ENCODE assay signal across 18 cellular contexts in genomic region chr20:58366016-58366415, GRCh38. TPM values are rescaled to one million over a fixed set of nuclear protein-coding genes. Genes with fewer than 3 reads are reported as not detected.
DNase-seq lines count a peak whose midpoint lies in the region; ATAC-seq and TF ChIP-seq lines count a peak whose summit lies in the region.
"Had no signal": no experiment of that assay in that cellular context is flagged by ENCODE, and none has a peak within 500 bp of the region (broad histone marks: within the 10 kb centered on the region; RNA-seq: fewer than 3 reads in every experiment).

No MANE protein-coding gene starts in this region.

- no peaks in the 10 kb centered on the region for H3K27me3 ChIP-seq in neural progenitor cell
- no peaks in the 10 kb centered on the region for H3K27me3 ChIP-seq in A673 (replicated peaks; ENCODE audit: insufficient read depth, low read depth, low read length, poor library complexity)
- H3K27me3 ChIP-seq: body of pancreas, neutrophil had no signal

- H2AFZ ChIP-seq in neural progenitor cell (replicated peaks), result no peak overlapping the region
- H2AFZ ChIP-seq: PC-9 had no signal

- H3K4me2 ChIP-seq in neural progenitor cell, result no peak overlapping the region
- H3K4me2 ChIP-seq: PC-9 had no signal

- no peak for ATAC-seq in stimulated activated naive B cell treated with anti-CD40 and anti-IgM and Interleukin-4, amounts not matched to agents 10 μg/mL and 1 μg/mL and 100 μg/mL, for 72 hours (replicated peaks)
- ATAC-seq: body of pancreas; stimulated activated memory B cell treated with anti-CD40 and anti-IgM and Interleukin-4, amounts not matched to agents 10 μg/mL and 1 μg/mL and 100 μg/mL, for 72 hours had no signal

- POLR2A ChIA-PET in A673 (lab: Charles Lee; ENCODE audit: low non-redundant PET), result no interaction called here

- no peaks in the 10 kb centered on the region for H3K79me2 ChIP-seq in neural progenitor cell (ENCODE audit: low read depth)

- H3K27ac ChIP-seq in neural progenitor cell (no peak overlapping the region), A673 (ENCODE audit: low read depth, low read length, poor library complexity, severe bottlenecking) (no peak overlapping the region)
- H3K27ac ChIP-seq: body of pancreas, neutrophil, PC-9 had no signal

- H3K4me3 Mint-ChIP-seq in activated naive CD4-positive, alpha-beta T cell treated with anti-CD3 and anti-CD28 coated beads, Interleukin-2, amount 50 U/mL, for 24 hours, result no peak overlapping the region
- H3K4me3 Mint-ChIP-seq in neural progenitor cell, result no peak overlapping the region
- no peak overlapping the region for H3K4me3 Mint-ChIP-seq in type B pancreatic cell
- no peak overlapping the region for H3K4me3 Mint-ChIP-seq in stimulated activated naive B cell treated with anti-CD40 and anti-IgM and Interleukin-4, amounts not matched to agents 10 μg/mL and 1 μg/mL and 100 μg/mL, for 72 hours
- H3K4me3 Mint-ChIP-seq: CD4-positive, alpha-beta memory T cell; stimulated activated memory B cell treated with anti-CD40 and anti-IgM and Interleukin-4, amounts not matched to agents 10 μg/mL and 1 μg/mL and 100 μg/mL, for 72 hours had no signal

- CTCF ChIA-PET in A673 (lab: Charles Lee), result no interaction called here

- peaks cover 6% of the 10 kb centered on the region for H3K4me1 Mint-ChIP-seq in activated naive CD4-positive, alpha-beta T cell treated with anti-CD3 and anti-CD28 coated beads, Interleukin-2, amount 50 U/mL, for 24 hours
- H3K4me1 Mint-ChIP-seq in neural progenitor cell (peaks cover 21% of the 10 kb centered on the region), type B pancreatic cell (ENCODE audit: unreplicated experiment) (peaks cover 16% of the 10 kb centered on the region)
- H3K4me1 Mint-ChIP-seq in stimulated activated naive B cell treated with anti-CD40 and anti-IgM and Interleukin-4, amounts not matched to agents 10 μg/mL and 1 μg/mL and 100 μg/mL, for 72 hours, result no peaks in the 10 kb centered on the region
- H3K4me1 Mint-ChIP-seq: stimulated activated memory B cell treated with anti-CD40 and anti-IgM and Interleukin-4, amounts not matched to agents 10 μg/mL and 1 μg/mL and 100 μg/mL, for 72 hours had no signal

- no peak overlapping the region for H3K9ac ChIP-seq in neural progenitor cell

- H3K4me1 ChIP-seq in neural progenitor cell (no peaks in the 10 kb centered on the region), A673 (ENCODE audit: insufficient read depth, low read length, poor library complexity, severe bottlenecking) (peaks cover 6% of the 10 kb centered on the region)
- H3K4me1 ChIP-seq: body of pancreas had no signal

- no peak overlapping the region for H3K4me3 ChIP-seq in neural progenitor cell
- H3K4me3 ChIP-seq in A673 (ENCODE audit: low read depth, low read length, poor library complexity, severe bottlenecking), result no peak overlapping the region
- H3K4me3 ChIP-seq: body of pancreas, lung, PC-9 had no signal

- peaks cover 8% of the 10 kb centered on the region for H3K36me3 Mint-ChIP-seq in activated naive CD4-positive, alpha-beta T cell treated with anti-CD3 and anti-CD28 coated beads, Interleukin-2, amount 50 U/mL, for 24 hours
- peaks cover 7% of the 10 kb centered on the region for H3K36me3 Mint-ChIP-seq in neural progenitor cell
- H3K36me3 Mint-ChIP-seq in type B pancreatic cell, result peaks cover 16% of the 10 kb centered on the region
- peaks cover 15 to 19% of the 10 kb centered on the region in 2 donors for H3K36me3 Mint-ChIP-seq in stimulated activated naive B cell treated with anti-CD40 and anti-IgM and Interleukin-4, amounts not matched to agents 10 μg/mL and 1 μg/mL and 100 μg/mL, for 72 hours

- no TSS peak for BruUV-seq in A673 (replicated peaks; lab: Mats Ljungman, UMichigan)

- DNase-seq in activated naive CD4-positive, alpha-beta T cell (lab: John Stamatoyannopoulos, UW), result no peak
- DNase-seq in astrocyte of the hippocampus (ENCODE audit: low read depth, low spot score), result peak; percentile 53
- no peak for DNase-seq in neural progenitor cell (ENCODE audit: low spot score)
- no peak for DNase-seq in type B pancreatic cell (ENCODE audit: extremely low spot score, unreplicated experiment)
- no peak for DNase-seq in mesenteric fat pad (ENCODE audit: low spot score)
- no peak for DNase-seq in stimulated activated naive B cell treated with anti-CD40 and anti-IgM and Interleukin-4, amounts not matched to agents 10 μg/mL and 1 μg/mL and 100 μg/mL, for 72 hours
- no peak for DNase-seq in A673 (ENCODE audit: low spot score)
- DNase-seq: body of pancreas; CD4-positive, alpha-beta memory T cell; DMS79 treated with DMSO at 0.1 percent for 48 hours; KBM-7; NCI-H1105 treated with DMSO at 0.1 percent for 48 hours; NCI-H774; PC-9 had no signal

- no peaks in the 10 kb centered on the region for H3K27me3 Mint-ChIP-seq in activated naive CD4-positive, alpha-beta T cell treated with anti-CD3 and anti-CD28 coated beads, Interleukin-2, amount 50 U/mL, for 24 hours
- H3K27me3 Mint-ChIP-seq in neural progenitor cell (ENCODE audit: insufficient read depth, low read depth) (peaks cover 2% of the 10 kb centered on the region), type B pancreatic cell (no peaks in the 10 kb centered on the region)
- no peaks in the 10 kb centered on the region for H3K27me3 Mint-ChIP-seq in stimulated activated naive B cell treated with anti-CD40 and anti-IgM and Interleukin-4, amounts not matched to agents 10 μg/mL and 1 μg/mL and 100 μg/mL, for 72 hours
- H3K27me3 Mint-ChIP-seq: CD4-positive, alpha-beta memory T cell; stimulated activated memory B cell treated with anti-CD40 and anti-IgM and Interleukin-4, amounts not matched to agents 10 μg/mL and 1 μg/mL and 100 μg/mL, for 72 hours had no signal

- no peaks in the 10 kb centered on the region for H4K20me1 ChIP-seq in neural progenitor cell (ENCODE audit: low read depth)

- H3K36me3 ChIP-seq in neural progenitor cell, result no peaks in the 10 kb centered on the region
- H3K36me3 ChIP-seq in A673 (ENCODE audit: insufficient read depth, low read length, poor library complexity, severe bottlenecking), result no peaks in the 10 kb centered on the region

- TF ChIP-seq CTCF in neural progenitor cell (IDR thresholded peaks at IDR 0.05) (no peak), type B pancreatic cell (conservative IDR thresholded peaks at IDR 0.05) (no peak), A673 (conservative IDR thresholded peaks at IDR 0.05; ENCODE audit: low read depth, low read length) (no peak)

- no peaks in the 10 kb centered on the region for H3K9me3 Mint-ChIP-seq in activated naive CD4-positive, alpha-beta T cell treated with anti-CD3 and anti-CD28 coated beads, Interleukin-2, amount 50 U/mL, for 24 hours
- H3K9me3 Mint-ChIP-seq in neural progenitor cell (no peaks in the 10 kb centered on the region), type B pancreatic cell (no peaks in the 10 kb centered on the region)
- no peaks in the 10 kb centered on the region for H3K9me3 Mint-ChIP-seq in stimulated activated naive B cell treated with anti-CD40 and anti-IgM and Interleukin-4, amounts not matched to agents 10 μg/mL and 1 μg/mL and 100 μg/mL, for 72 hours
- H3K9me3 Mint-ChIP-seq: CD4-positive, alpha-beta memory T cell; stimulated activated memory B cell treated with anti-CD40 and anti-IgM and Interleukin-4, amounts not matched to agents 10 μg/mL and 1 μg/mL and 100 μg/mL, for 72 hours had no signal

- intact Hi-C loops in A673 (cut with micrococcal nuclease; ENCODE audit: unreplicated experiment), result no loop called here

- H3K9me3 ChIP-seq in neural progenitor cell (ENCODE audit: low read depth), result no peaks in the 10 kb centered on the region
- H3K9me3 ChIP-seq in A673 (ENCODE audit: low read depth, low read length, poor library complexity, severe bottlenecking), result no peaks in the 10 kb centered on the region
- H3K9me3 ChIP-seq: body of pancreas, neutrophil had no signal

- peaks cover 4% of the 10 kb centered on the region for H3F3A ChIP-seq in neural progenitor cell (ENCODE audit: low read depth)

- peak overlapping the region; percentile 49 for H3K27ac Mint-ChIP-seq in activated naive CD4-positive, alpha-beta T cell treated with anti-CD3 and anti-CD28 coated beads, Interleukin-2, amount 50 U/mL, for 24 hours
- H3K27ac Mint-ChIP-seq in neural progenitor cell (peak overlapping the region; percentile 2), type B pancreatic cell (peak overlapping the region; percentile 25)
- no peak overlapping the region for H3K27ac Mint-ChIP-seq in stimulated activated naive B cell treated with anti-CD40 and anti-IgM and Interleukin-4, amounts not matched to agents 10 μg/mL and 1 μg/mL and 100 μg/mL, for 72 hours
- H3K27ac Mint-ChIP-seq: stimulated activated memory B cell treated with anti-CD40 and anti-IgM and Interleukin-4, amounts not matched to agents 10 μg/mL and 1 μg/mL and 100 μg/mL, for 72 hours had no signal

RNA-seq across cellular contexts. Expression of gene VAPB, which starts 23.0 kb away (rescaled TPM):
- total RNA-seq in neural progenitor cell (ENCODE audit: low replicate concordance), result 26.0 and 31.9 TPM in 2 replicates
- total RNA-seq in type B pancreatic cell (ENCODE audit: low replicate concordance), result 58.9 and 62.6 TPM in 2 replicates
- total RNA-seq in mesenteric fat pad, result 51.5 TPM
- 60.9 and 63.2 TPM in 2 replicates for total RNA-seq in A673 (2021)

RNA-seq across cellular contexts. Expression of gene RAB22A, which starts 56.5 kb away (rescaled TPM):
- total RNA-seq in neural progenitor cell (ENCODE audit: low replicate concordance) (5.7 and 7.9 TPM in 2 replicates), type B pancreatic cell (ENCODE audit: low replicate concordance) (17.7 and 18.9 TPM in 2 replicates), mesenteric fat pad (22.2 TPM), A673 (2021) (12.7 and 14.6 TPM in 2 replicates)
